Comparison of ENCODE assay signal across 26 cellular contexts in the genomic region with DNA sequence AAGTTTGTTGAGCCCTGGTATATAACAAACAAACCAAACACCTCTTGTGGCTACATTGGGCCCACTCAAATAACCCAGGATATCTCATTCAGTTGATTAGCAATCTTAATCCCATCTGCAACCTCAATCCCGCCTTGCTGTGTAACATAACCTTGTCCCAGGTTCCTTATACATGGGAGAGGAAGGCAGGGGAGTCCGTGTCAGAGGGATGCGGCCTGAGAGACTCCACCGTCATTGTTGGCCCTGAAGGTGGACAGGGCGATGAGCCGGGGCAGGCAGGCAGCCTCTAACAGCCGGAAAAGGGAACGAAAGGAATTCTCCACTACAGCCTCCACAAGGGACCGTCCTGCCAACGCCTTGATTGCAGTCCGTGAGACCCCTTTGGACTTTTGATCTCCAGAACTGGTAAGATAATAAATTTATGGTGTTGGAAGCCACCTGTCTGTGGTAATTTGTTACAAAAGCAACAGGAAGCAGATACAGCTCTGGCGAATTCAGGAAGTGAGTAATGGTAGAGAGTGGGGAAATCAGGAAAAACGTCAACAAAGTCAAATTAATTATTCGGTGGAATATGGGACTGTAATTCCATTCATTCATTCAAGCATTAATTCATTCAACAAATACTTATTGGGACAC.
A peak's percentile ranks its signal among the peaks of the same experiment; 100 is the strongest.
DNase-seq lines count a peak whose midpoint lies in the region; ATAC-seq and TF ChIP-seq lines count a peak whose summit lies in the region.
"Had no signal": no experiment of that assay in that cellular context is flagged by ENCODE, and none has a peak within 500 bp of the region (broad histone marks: within the 10 kb centered on the region; RNA-seq: fewer than 3 reads in every experiment).

No MANE protein-coding gene starts in this region.

- H3K27ac ChIP-seq in BLaER1 treated with 17β-estradiol and CSF1 and Interleukin-3, amounts not matched to agents 10 nM and 100 nM, result peak overlapping the region in 9 of 11 experiments; percentile 42 to 74 (median 65); a peak in 18 of 22 replicates
- H3K27ac ChIP-seq: body of pancreas, coronary artery, GM23248, thoracic aorta had no signal

- H3K27ac Mint-ChIP-seq in type B pancreatic cell, result no peak overlapping the region
- no peak overlapping the region for H3K27ac Mint-ChIP-seq in activated T-cell treated with anti-CD3 and anti-CD28 coated beads, Interleukin-2, amount 50 U/mL, for 72 hours
- H3K27ac Mint-ChIP-seq in activated naive CD8-positive, alpha-beta T cell treated with anti-CD3 and anti-CD28 coated beads for 36 hours, result no peak overlapping the region
- no peak overlapping the region for H3K27ac Mint-ChIP-seq in stimulated activated memory B cell treated with anti-CD40 and anti-IgM and Interleukin-4, amounts not matched to agents 10 μg/mL and 1 μg/mL and 100 μg/mL, for 72 hours
- H3K27ac Mint-ChIP-seq: activated naive CD8-positive, alpha-beta T cell; activated T-helper 17 cell treated with anti-CD3 and anti-CD28 coated beads, Interleukin-2, amount 50 U/mL, for 72 hours; CD4-positive, CD25-positive, alpha-beta regulatory T cell had no signal

- peaks cover 4% of the 10 kb centered on the region for H3K27me3 Mint-ChIP-seq in type B pancreatic cell
- no peaks in the 10 kb centered on the region for H3K27me3 Mint-ChIP-seq in activated T-cell treated with anti-CD3 and anti-CD28 coated beads, Interleukin-2, amount 50 U/mL, for 72 hours (ENCODE audit: low read depth)
- peaks cover 11% of the 10 kb centered on the region for H3K27me3 Mint-ChIP-seq in activated naive CD8-positive, alpha-beta T cell treated with anti-CD3 and anti-CD28 coated beads for 36 hours
- H3K27me3 Mint-ChIP-seq in stimulated activated memory B cell treated with anti-CD40 and anti-IgM and Interleukin-4, amounts not matched to agents 10 μg/mL and 1 μg/mL and 100 μg/mL, for 72 hours, result no peaks in the 10 kb centered on the region
- H3K27me3 Mint-ChIP-seq: CD4-positive, CD25-positive, alpha-beta regulatory T cell had no signal

- TF ChIP-seq CTCF in cardiac fibroblast (IDR thresholded peaks at IDR 0.05; ENCODE audit: low read depth, low read length) (no peak), type B pancreatic cell (conservative IDR thresholded peaks at IDR 0.05) (no peak)

- H3K4me2 ChIP-seq in BLaER1 treated with 17β-estradiol and CSF1 and Interleukin-3, amounts not matched to agents 10 nM and 100 nM, result peak overlapping the region; percentile 14 to 76 (median 57)

- no peaks in the 10 kb centered on the region for H3K27me3 ChIP-seq in BLaER1 treated with 17β-estradiol and CSF1 and Interleukin-3, amounts not matched to agents 10 nM and 100 nM
- H3K27me3 ChIP-seq: body of pancreas had no signal

- H3K9ac ChIP-seq in BLaER1 treated with 17β-estradiol and CSF1 and Interleukin-3, amounts not matched to agents 10 nM and 100 nM, result peak overlapping the region in 3 of 11 experiments; percentile 12 to 38 (median 24); a peak in 4 of 22 replicates
- H3K9ac ChIP-seq: GM23248 had no signal

- peaks cover 11 to 41% (median 28%) of the 10 kb centered on the region in 10 experiments for H3K4me1 ChIP-seq in BLaER1 treated with 17β-estradiol and CSF1 and Interleukin-3, amounts not matched to agents 10 nM and 100 nM
- H3K4me1 ChIP-seq: body of pancreas had no signal

- H4K20me1 ChIP-seq in BLaER1 treated with 17β-estradiol and CSF1 and Interleukin-3, amounts not matched to agents 10 nM and 100 nM, result no peaks in the 10 kb centered on the region

- ATAC-seq in activated T-cell treated with anti-CD3 and anti-CD28 coated beads, Interleukin-2, amount 50 U/mL, for 72 hours (replicated peaks in 1 of 2), result no peak
- no peak for ATAC-seq in stimulated activated memory B cell treated with anti-CD40 and anti-IgM and Interleukin-4, amounts not matched to agents 10 μg/mL and 1 μg/mL and 100 μg/mL, for 72 hours
- ATAC-seq: activated T-helper 17 cell treated with anti-CD3 and anti-CD28 coated beads, Interleukin-2, amount 50 U/mL, for 72 hours; body of pancreas; sciatic nerve had no signal

- no peak overlapping the region for H3K4me3 Mint-ChIP-seq in type B pancreatic cell
- no peak overlapping the region for H3K4me3 Mint-ChIP-seq in activated T-cell treated with anti-CD3 and anti-CD28 coated beads, Interleukin-2, amount 50 U/mL, for 72 hours
- H3K4me3 Mint-ChIP-seq in activated naive CD8-positive, alpha-beta T cell treated with anti-CD3 and anti-CD28 coated beads for 36 hours, result no peak overlapping the region
- no peak overlapping the region for H3K4me3 Mint-ChIP-seq in stimulated activated memory B cell treated with anti-CD40 and anti-IgM and Interleukin-4, amounts not matched to agents 10 μg/mL and 1 μg/mL and 100 μg/mL, for 72 hours
- H3K4me3 Mint-ChIP-seq: activated naive CD8-positive, alpha-beta T cell; activated T-helper 17 cell treated with anti-CD3 and anti-CD28 coated beads, Interleukin-2, amount 50 U/mL, for 72 hours; CD4-positive, CD25-positive, alpha-beta regulatory T cell had no signal

- no peaks in the 10 kb centered on the region for H3K36me3 Mint-ChIP-seq in type B pancreatic cell
- H3K36me3 Mint-ChIP-seq in activated T-cell treated with anti-CD3 and anti-CD28 coated beads, Interleukin-2, amount 50 U/mL, for 72 hours (ENCODE audit: insufficient read depth in 2 of 2), result no peaks in the 10 kb centered on the region
- no peaks in the 10 kb centered on the region for H3K36me3 Mint-ChIP-seq in activated naive CD8-positive, alpha-beta T cell treated with anti-CD3 and anti-CD28 coated beads for 36 hours
- no peaks in the 10 kb centered on the region for H3K36me3 Mint-ChIP-seq in stimulated activated memory B cell treated with anti-CD40 and anti-IgM and Interleukin-4, amounts not matched to agents 10 μg/mL and 1 μg/mL and 100 μg/mL, for 72 hours
- H3K36me3 Mint-ChIP-seq: activated naive CD8-positive, alpha-beta T cell; CD4-positive, CD25-positive, alpha-beta regulatory T cell had no signal

- no peak overlapping the region for H3K4me3 ChIP-seq in BLaER1 treated with 17β-estradiol and CSF1 and Interleukin-3, amounts not matched to agents 10 nM and 100 nM
- no peak overlapping the region for H3K4me3 ChIP-seq in cardiac fibroblast (replicated peaks in 1 of 2; ENCODE audit: low read depth in 2 of 2, low read length in 2 of 2)
- H3K4me3 ChIP-seq: body of pancreas, coronary artery, GM23248, lung, thoracic aorta had no signal

- peaks cover 0 to 8% (median 0%) of the 10 kb centered on the region in 11 experiments; a peak in 1 of 22 replicates for H3K9me3 ChIP-seq in BLaER1 treated with 17β-estradiol and CSF1 and Interleukin-3, amounts not matched to agents 10 nM and 100 nM (replicated peaks in 1 of 11)
- H3K9me3 ChIP-seq: body of pancreas, thoracic aorta had no signal

- peak; percentile 52 for DNase-seq in M059J (ENCODE audit: low read depth)
- peak; percentile 59 to 62 for DNase-seq in cardiac fibroblast (ENCODE audit: low read depth in 2 of 2)
- peak; percentile 94 to 96 for DNase-seq in lung microvascular endothelial cell (ENCODE audit: low read depth in 2 of 2)
- DNase-seq in type B pancreatic cell (ENCODE audit: extremely low spot score, unreplicated experiment), result no peak
- DNase-seq in activated T-cell treated with anti-CD3 and anti-CD28 coated beads, Interleukin-2, amount 50 U/mL, for 72 hours, result no peak
- no peak for DNase-seq in activated naive CD8-positive, alpha-beta T cell treated with anti-CD3 and anti-CD28 coated beads for 36 hours
- DNase-seq: activated CD4-positive, alpha-beta T cell treated with anti-CD3 and anti-CD28 coated beads for 48 hours; body of pancreas; CD4-positive, CD25-positive, alpha-beta regulatory T cell; foreskin melanocyte; GM23248; Kasumi-1; kidney; NCI-H146; NCI-H2171 treated with DMSO at 0.1 percent for 48 hours; NCI-H69; SHP77; T-helper 1 cell had no signal

- no peaks in the 10 kb centered on the region for H3K36me3 ChIP-seq in BLaER1 treated with 17β-estradiol and CSF1 and Interleukin-3, amounts not matched to agents 10 nM and 100 nM
- H3K36me3 ChIP-seq: thoracic aorta had no signal

- peaks cover 12% of the 10 kb centered on the region for H3K4me1 Mint-ChIP-seq in type B pancreatic cell (ENCODE audit: unreplicated experiment)
- H3K4me1 Mint-ChIP-seq in activated T-cell treated with anti-CD3 and anti-CD28 coated beads, Interleukin-2, amount 50 U/mL, for 72 hours (ENCODE audit: low read depth), result no peaks in the 10 kb centered on the region
- no peaks in the 10 kb centered on the region for H3K4me1 Mint-ChIP-seq in activated naive CD8-positive, alpha-beta T cell treated with anti-CD3 and anti-CD28 coated beads for 36 hours
- no peaks in the 10 kb centered on the region for H3K4me1 Mint-ChIP-seq in stimulated activated memory B cell treated with anti-CD40 and anti-IgM and Interleukin-4, amounts not matched to agents 10 μg/mL and 1 μg/mL and 100 μg/mL, for 72 hours
- H3K4me1 Mint-ChIP-seq: activated T-helper 17 cell treated with anti-CD3 and anti-CD28 coated beads, Interleukin-2, amount 50 U/mL, for 72 hours; CD4-positive, CD25-positive, alpha-beta regulatory T cell had no signal

- peaks cover 6% of the 10 kb centered on the region for H3K9me3 Mint-ChIP-seq in type B pancreatic cell
- H3K9me3 Mint-ChIP-seq in activated T-cell treated with anti-CD3 and anti-CD28 coated beads, Interleukin-2, amount 50 U/mL, for 72 hours, result no peaks in the 10 kb centered on the region
- no peaks in the 10 kb centered on the region for H3K9me3 Mint-ChIP-seq in activated naive CD8-positive, alpha-beta T cell treated with anti-CD3 and anti-CD28 coated beads for 36 hours
- peaks cover 7% of the 10 kb centered on the region for H3K9me3 Mint-ChIP-seq in stimulated activated memory B cell treated with anti-CD40 and anti-IgM and Interleukin-4, amounts not matched to agents 10 μg/mL and 1 μg/mL and 100 μg/mL, for 72 hours
- H3K9me3 Mint-ChIP-seq: activated T-helper 17 cell treated with anti-CD3 and anti-CD28 coated beads, Interleukin-2, amount 50 U/mL, for 72 hours; CD4-positive, CD25-positive, alpha-beta regulatory T cell had no signal

Comparison
In these comparisons a context has a peak if more than half of its experiments do, and no peak if none do; other contexts are left out.
1. DNase-seq: peak in M059J (single experiment), cardiac fibroblast (2 of 2) and lung microvascular endothelial cell (2 of 2); none in type B pancreatic cell (single experiment), activated T-cell treated with anti-CD3 and anti-CD28 coated beads, Interleukin-2, amount 50 U/mL, for 72 hours (0 of 2) and activated naive CD8-positive, alpha-beta T cell treated with anti-CD3 and anti-CD28 coated beads for 36 hours (single experiment).